Comparison of ENCODE assay signal across 9 cellular contexts in genomic region chr2:38912619-38913018, GRCh38. TPM values are rescaled to one million over a fixed set of nuclear protein-coding genes. Genes with fewer than 3 reads are reported as not detected.
"Had no signal": no experiment of that assay in that cellular context is flagged by ENCODE, and none has a peak within 500 bp of the region (broad histone marks: within the 10 kb centered on the region; RNA-seq: fewer than 3 reads in every experiment).

No MANE protein-coding gene starts in this region.

- FAIRE-seq: G401.6, GM12878, GM12891, GM12892, GM18507, GM19239 had no signal

- DNase-seq: GDM1, GF-D8 had no signal

- ATAC-seq: GM12878 had no signal

- H3K4me3 ChIP-seq: GM12878 had no signal

RNA-seq across cellular contexts. Expression of gene ARHGEF33, which starts 22.9 kb away (rescaled TPM):
- total RNA-seq: G401 had no signal
